ENCODE assay signal across 8 cellular contexts in the genomic region with DNA sequence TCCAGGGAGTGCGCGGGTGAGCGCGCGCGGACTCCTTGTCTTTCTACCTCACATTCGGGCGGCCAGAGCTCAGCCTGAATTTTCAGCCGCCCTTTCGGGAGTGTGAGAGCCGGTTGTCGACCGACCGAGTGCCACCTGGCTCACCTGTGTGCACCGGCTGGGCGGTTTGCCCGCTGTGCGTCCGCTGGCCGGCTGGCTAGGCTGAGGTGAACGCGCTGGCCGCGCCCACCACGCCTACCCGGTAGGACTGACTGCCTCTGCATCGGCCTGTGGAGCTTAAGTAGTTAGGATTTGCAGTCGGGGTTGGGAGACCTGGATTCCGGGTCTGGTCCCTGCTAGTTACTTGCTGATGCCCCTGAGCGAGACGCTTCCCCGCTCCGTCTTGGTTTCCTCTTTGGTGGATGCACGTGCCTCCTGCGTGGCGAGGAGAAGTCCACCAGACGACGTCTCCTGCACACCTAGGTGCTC. TPM values are rescaled to one million over a fixed set of nuclear protein-coding genes. Genes with fewer than 3 reads are reported as not detected.
DNase-seq lines count a peak whose midpoint lies in the region; ATAC-seq and TF ChIP-seq lines count a peak whose summit lies in the region.

No MANE protein-coding gene starts in this region.

- DNase-seq in cardiac muscle cell (ENCODE audit: low read depth in 1 of 2, low spot score in 1 of 2): peak in 1 of 2 donors; percentile 26
- no peak for DNase-seq in Right ventricle myocardium inferior (ENCODE audit: missing footprints)
- no peak for DNase-seq in SK-N-MC (ENCODE audit: low read depth, low spot score)
- DNase-seq in neural progenitor cell (ENCODE audit: low spot score): peak; percentile 74
- DNase-seq in GDM1 (lab: John Stamatoyannopoulos, UW): no peak

- peak overlapping the region; percentile 91 for H3K4me2 ChIP-seq in neural progenitor cell

- peak overlapping the region; percentile 75 for H2AFZ ChIP-seq in neural progenitor cell (replicated peaks)

- peaks cover 8% of the 10 kb centered on the region for H3K27me3 Mint-ChIP-seq in neural progenitor cell (ENCODE audit: insufficient read depth, low read depth)

- no peaks in the 10 kb centered on the region for H4K20me1 ChIP-seq in neural progenitor cell (ENCODE audit: low read depth)

- peaks cover 45% of the 10 kb centered on the region for H3K4me1 ChIP-seq in cardiac muscle cell (ENCODE audit: low read depth)
- H3K4me1 ChIP-seq in neural progenitor cell: no peaks in the 10 kb centered on the region

- no peaks in the 10 kb centered on the region for H3K9me3 ChIP-seq in cardiac muscle cell (ENCODE audit: low read depth)
- H3K9me3 ChIP-seq in SK-N-MC (ENCODE audit: low read depth, low read length): no peaks in the 10 kb centered on the region
- no peaks in the 10 kb centered on the region for H3K9me3 ChIP-seq in neural progenitor cell (ENCODE audit: low read depth)

- H3K27ac ChIP-seq in cardiac muscle cell: no peak overlapping the region
- H3K27ac ChIP-seq in SK-N-MC: no peak overlapping the region
- H3K27ac ChIP-seq in neural progenitor cell: no peak overlapping the region

- H3K36me3 ChIP-seq in cardiac muscle cell (no peaks in the 10 kb centered on the region), SK-N-MC (ENCODE audit: insufficient read depth, low read length) (no peaks in the 10 kb centered on the region), neural progenitor cell (no peaks in the 10 kb centered on the region)

- H3K36me3 Mint-ChIP-seq in neural progenitor cell: no peaks in the 10 kb centered on the region

- H3K9me3 Mint-ChIP-seq in neural progenitor cell: no peaks in the 10 kb centered on the region

- peaks cover 16% of the 10 kb centered on the region for H3K4me1 Mint-ChIP-seq in neural progenitor cell

- no peak overlapping the region for H3K27ac Mint-ChIP-seq in neural progenitor cell

- ATAC-seq in Right ventricle myocardium inferior (no peak), esophagus mucosa (peak; percentile 75), HG02840 (IDR thresholded peaks at IDR 0.05; ENCODE audit: low FRiP score, unreplicated experiment) (no peak), HG03469 (IDR thresholded peaks at IDR 0.05; ENCODE audit: unreplicated experiment) (no peak)

- no peaks in the 10 kb centered on the region for H3K27me3 ChIP-seq in cardiac muscle cell
- H3K27me3 ChIP-seq in neural progenitor cell: peaks cover 24% of the 10 kb centered on the region

- H3K4me3 ChIP-seq in cardiac muscle cell (peak overlapping the region; percentile 55), SK-N-MC (peak overlapping the region; percentile 81), neural progenitor cell (peak overlapping the region; percentile 79)

- TF ChIP-seq CTCF in cardiac muscle cell (IDR thresholded peaks at IDR 0.05; ENCODE audit: low read depth, low read length): no peak
- no peak for TF ChIP-seq CTCF in neural progenitor cell (IDR thresholded peaks at IDR 0.05)

- H3K9ac ChIP-seq in SK-N-MC (ENCODE audit: insufficient read length): peak overlapping the region; percentile 45
- no peak overlapping the region for H3K9ac ChIP-seq in neural progenitor cell

- peak overlapping the region; percentile 87 for H3K4me3 Mint-ChIP-seq in neural progenitor cell

- intact Hi-C loops in Right ventricle myocardium inferior (cut with DNase I): no loop called here

- H3F3A ChIP-seq in neural progenitor cell (ENCODE audit: low read depth): no peaks in the 10 kb centered on the region

- H3K79me2 ChIP-seq in neural progenitor cell (ENCODE audit: low read depth): no peaks in the 10 kb centered on the region

RNA-seq across cellular contexts. Expression of a gene that starts 0.6 kb away (rescaled TPM):
- total RNA-seq in cardiac muscle cell (179 and 289 TPM in 2 replicates), Right ventricle myocardium inferior (11.8 TPM), esophagus mucosa (3.4 TPM), neural progenitor cell (ENCODE audit: low replicate concordance) (6.8 and 8.7 TPM in 2 replicates)
- polyA plus RNA-seq in cardiac muscle cell: 252 and 541 TPM in 2 replicates

RNA-seq across cellular contexts. Expression of a gene that starts 35.1 kb away (rescaled TPM):
- total RNA-seq in cardiac muscle cell (not detected in 2 replicates), Right ventricle myocardium inferior (0.19 TPM), esophagus mucosa (1.2 TPM), neural progenitor cell (ENCODE audit: low replicate concordance) (not detected in 2 replicates)
- 0.26 and 0.53 TPM in 2 replicates for polyA plus RNA-seq in cardiac muscle cell

Comparison
In these comparisons a context has a peak if more than half of its experiments do, and no peak if none do; other contexts are left out.
1. RNA of a gene that starts 0.6 kb away (total RNA-seq): 179 to 289 TPM in cardiac muscle cell; 11.8 TPM in Right ventricle myocardium inferior (single experiment), 6.8 to 8.7 TPM in neural progenitor cell and 3.4 TPM in esophagus mucosa (single experiment); every median in the first group is over 10 times any median in the second.
2. Peak in every context shown above with its lines, with median percentiles within 50 percentile points of each other: H3K4me3 ChIP-seq.